ENCODE assay signal across 19 cellular contexts in the genomic region with DNA sequence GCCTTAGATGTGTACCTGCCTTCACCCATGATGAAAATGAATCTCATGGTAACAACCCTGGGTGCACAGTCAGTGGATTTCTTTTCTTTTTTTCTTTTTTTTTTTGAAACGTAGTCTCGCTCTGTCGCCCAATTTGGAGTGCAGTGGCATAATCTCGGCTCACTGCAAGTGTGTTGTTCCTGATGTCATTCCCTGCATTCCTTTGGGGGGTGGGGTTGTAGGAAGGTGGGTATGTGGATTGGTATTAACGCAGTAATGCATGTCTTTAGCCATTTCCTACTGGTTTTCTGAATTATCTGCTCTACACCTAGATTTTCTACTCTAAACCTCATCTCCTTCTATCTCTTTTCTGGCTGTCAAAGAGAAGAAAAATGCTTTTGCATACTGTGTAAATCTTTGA.
DNase-seq lines count a peak whose midpoint lies in the region.
"Had no signal": no experiment of that assay in that cellular context is flagged by ENCODE, and none has a peak within 500 bp of the region (broad histone marks: within the 10 kb centered on the region; RNA-seq: fewer than 3 reads in every experiment).

No MANE protein-coding gene starts in this region.

- H2BK5ac ChIP-seq in mesendoderm (ENCODE audit: low read length) = no peak overlapping the region

- WGBS in iPS DF 6.9 (ENCODE audit: insufficient coverage, insufficient read length) = no CpG with 5 or more reads among the region's 5 CpGs
- no CpG with 5 or more reads among the region's 5 CpGs for WGBS in mesendoderm (ENCODE audit: extremely low coverage, insufficient coverage, low lambda C conversion rate)

- no peaks in the 10 kb centered on the region for H3K36me3 ChIP-seq in iPS DF 6.9 (ENCODE audit: control insufficient read depth, insufficient read depth, low read length)
- H3K36me3 ChIP-seq in mesendoderm (ENCODE audit: control insufficient read depth, insufficient read depth, low read length) = no peaks in the 10 kb centered on the region
- H3K36me3 ChIP-seq: HAP-1 had no signal

- DNase-seq in LoVo (ENCODE audit: low spot score) (peak; percentile 7), iPS DF 6.9 (ENCODE audit: low read depth, low spot score) (peak; percentile 11), mesendoderm (peak; percentile 72), HPDE6-E6E7 (ENCODE audit: extremely low spot score) (no peak), NCI-H526 (lab: John Stamatoyannopoulos, UW) (no peak), globus pallidus (ENCODE audit: low spot score) (no peak), EL (no peak)
- DNase-seq: CD4-positive, CD25-positive, alpha-beta regulatory T cell; DMS79; NCI-H1105; NCI-H2029 treated with DMSO at 0.1 percent for 48 hours; NCI-H2171; NCI-H345; NCI-H524 treated with DMSO at 0.1 percent for 48 hours; PC-3; Right ventricle myocardium superior had no signal

- no peak overlapping the region for H3K9ac ChIP-seq in mesendoderm (ENCODE audit: low read length)
- H3K9ac ChIP-seq: KMS-11 had no signal

- H3K79me1 ChIP-seq in mesendoderm (ENCODE audit: low read length) = no peaks in the 10 kb centered on the region

- no peak overlapping the region for H3K27ac ChIP-seq in iPS DF 6.9 (ENCODE audit: low read length)
- H3K27ac ChIP-seq in mesendoderm (ENCODE audit: low read depth, low read length) = no peak overlapping the region
- H3K27ac ChIP-seq: KMS-11 had no signal

- H3K9me3 ChIP-seq in iPS DF 6.9 (ENCODE audit: control insufficient read depth, insufficient read depth, low read length) = no peaks in the 10 kb centered on the region
- H3K9me3 ChIP-seq: HAP-1 had no signal

- H3K27me3 ChIP-seq in iPS DF 6.9 (ENCODE audit: control insufficient read depth, insufficient read depth, low read length) = no peaks in the 10 kb centered on the region
- H3K27me3 ChIP-seq in mesendoderm (ENCODE audit: insufficient read depth, low read length, poor library complexity) = no peaks in the 10 kb centered on the region

- no peak overlapping the region for H2BK120ac ChIP-seq in mesendoderm (ENCODE audit: low read depth, low read length)

- H3K4me1 ChIP-seq in iPS DF 6.9 (ENCODE audit: control insufficient read depth, insufficient read depth, low read length) (no peaks in the 10 kb centered on the region), mesendoderm (ENCODE audit: control insufficient read depth, low read depth, low read length) (no peaks in the 10 kb centered on the region)
- H3K4me1 ChIP-seq: HAP-1 had no signal

- no peak overlapping the region for H3K18ac ChIP-seq in mesendoderm (ENCODE audit: low read length)

- H2BK15ac ChIP-seq in mesendoderm (replicated peaks; ENCODE audit: low read depth) = no peak overlapping the region

- H3K4me3 ChIP-seq in iPS DF 6.9 (ENCODE audit: low read length) (no peak overlapping the region), mesendoderm (ENCODE audit: low read length) (no peak overlapping the region)
- H3K4me3 ChIP-seq: GM12878, HAP-1 had no signal

- no peak overlapping the region for H4K8ac ChIP-seq in mesendoderm (ENCODE audit: low read depth, low read length)

- H3K23ac ChIP-seq in mesendoderm (ENCODE audit: low read length) = no peak overlapping the region

- no peak overlapping the region for H4K5ac ChIP-seq in mesendoderm (ENCODE audit: low read length)

- H3K79me2 ChIP-seq in mesendoderm (ENCODE audit: control insufficient read depth, insufficient read depth, low read length) = no peaks in the 10 kb centered on the region

- H3K56ac ChIP-seq in mesendoderm (ENCODE audit: low read length) = no peak overlapping the region

- H3K4me2 ChIP-seq in mesendoderm (ENCODE audit: low read length) = no peak overlapping the region
- H3K4me2 ChIP-seq: KMS-11 had no signal

- no peak overlapping the region for H3K4ac ChIP-seq in mesendoderm (ENCODE audit: low read depth, low read length)

- H2AK5ac ChIP-seq in mesendoderm (ENCODE audit: low read length) = no peak overlapping the region

Comparison
In these comparisons a context has a peak if more than half of its experiments do, and no peak if none do; other contexts are left out.
1. DNase-seq: peak in LoVo (single experiment), iPS DF 6.9 (single experiment) and mesendoderm (single experiment); none in HPDE6-E6E7 (single experiment), NCI-H526 (0 of 2), globus pallidus (single experiment) and EL (single experiment).